ENCODE assay signal across 15 cellular contexts in genomic region chr5:180824630-180825476, GRCh38. TPM values are rescaled to one million over a fixed set of nuclear protein-coding genes. Genes with fewer than 3 reads are reported as not detected.
DNase-seq lines count a peak whose midpoint lies in the region; ATAC-seq and TF ChIP-seq lines count a peak whose summit lies in the region.
"Had no signal": no experiment of that assay in that cellular context is flagged by ENCODE, and none has a peak within 500 bp of the region (broad histone marks: within the 10 kb centered on the region; RNA-seq: fewer than 3 reads in every experiment).

No MANE protein-coding gene starts in this region.

- H3K36me3 ChIP-seq in IMR-90 (ENCODE audit: control insufficient read depth, insufficient read depth, low read length) (peaks cover under 1% of the 10 kb centered on the region), ascending aorta (no peaks in the 10 kb centered on the region), stomach (peaks cover 0 to 7% (median 0%) of the 10 kb centered on the region in 4 donors)

- H4K20me1 ChIP-seq in IMR-90 (ENCODE audit: insufficient read depth, low read length): no peaks in the 10 kb centered on the region

- no peak for TF ChIP-seq EP300 in stomach (IDR thresholded peaks at IDR 0.05)

- TF ChIP-seq POLR2A in IMR-90 (IDR thresholded peaks at IDR 0.05; ENCODE audit: low read depth, low read length): no peak
- no peak for TF ChIP-seq POLR2A in stomach (IDR thresholded peaks at IDR 0.05)
- TF ChIP-seq POLR2A in erythroblast (IDR thresholded peaks at IDR 0.05; ENCODE audit: low read length): no peak

- TF ChIP-seq CTCF in IMR-90 (conservative IDR thresholded peaks at IDR 0.05; ENCODE audit: low read depth, low read length) (no peak), ascending aorta (IDR thresholded peaks at IDR 0.05) (no peak), stomach (IDR thresholded peaks at IDR 0.05) (no peak)

- H3K27ac ChIP-seq in IMR-90 (ENCODE audit: insufficient read depth, low read length) (no peak overlapping the region), ascending aorta (peak overlapping the region; percentile 59 to 66), stomach (peak overlapping the region; percentile 18 to 75 (median 60))
- H3K27ac ChIP-seq: PC-9 had no signal

- no peak overlapping the region for H2BK20ac ChIP-seq in IMR-90 (ENCODE audit: low read depth, low read length)

- no peak overlapping the region for H3K9ac ChIP-seq in IMR-90 (ENCODE audit: low read depth, low read length)

- no peak overlapping the region for H3K23ac ChIP-seq in IMR-90 (ENCODE audit: low read depth, low read length)

- no TSS peak for BruUV-seq in IMR-90 (replicated peaks; lab: Mats Ljungman, UMichigan)

- peaks cover 17% of the 10 kb centered on the region for H3K4me1 Mint-ChIP-seq in memory B cell

- H3K36me3 Mint-ChIP-seq in memory B cell: peaks cover 12% of the 10 kb centered on the region

- H3K79me1 ChIP-seq in IMR-90 (ENCODE audit: low read depth in 1 of 2, low read length in 2 of 2): peaks cover 2% of the 10 kb centered on the region in 2 experiments; a peak in 2 of 4 replicates

- intact Hi-C loops in IMR-90 (cut with micrococcal nuclease): no loop called here
- intact Hi-C loops in ascending aorta (cut with DNase I): no loop called here
- intact Hi-C loops in stomach (cut with DNase I; ENCODE audit: low total_unique reads): no loop called here

- H3K9me1 ChIP-seq in IMR-90 (ENCODE audit: insufficient read depth, low read length): peaks cover 8% of the 10 kb centered on the region

- H3K27me3 ChIP-seq in IMR-90 (ENCODE audit: control insufficient read depth, insufficient read depth, low read length): no peaks in the 10 kb centered on the region
- H3K27me3 ChIP-seq in ascending aorta: no peaks in the 10 kb centered on the region
- H3K27me3 ChIP-seq in stomach: no peaks in the 10 kb centered on the region
- H3K27me3 ChIP-seq: left lung had no signal

- in situ Hi-C loops in IMR-90 (cut with MboI; ENCODE audit: low sequenced_read_pairs) (no loop called here), KBM-7 (cut with MboI; ENCODE audit: low pct_unique_long_range_greater_than_20kb, low sequenced_read_pairs) (no loop called here)

- H4K8ac ChIP-seq in IMR-90 (ENCODE audit: low read depth in 2 of 2, low read length in 2 of 2): no peak overlapping the region

- H3K4ac ChIP-seq in IMR-90 (ENCODE audit: low read depth, low read length): no peak overlapping the region

- H2BK120ac ChIP-seq in IMR-90 (ENCODE audit: low read depth, low read length): no peak overlapping the region

- no peak overlapping the region for H4K5ac ChIP-seq in IMR-90 (ENCODE audit: low read depth, low read length)

- H3K4me2 ChIP-seq in IMR-90 (ENCODE audit: low read depth, low read length): no peak overlapping the region
- H3K4me2 ChIP-seq: PC-9 had no signal

- TF ChIP-seq RAD21 in IMR-90 (IDR thresholded peaks at IDR 0.05; ENCODE audit: low read length): no peak

- H2AK9ac ChIP-seq in IMR-90 (replicated peaks; ENCODE audit: low read depth, low read length, poor library complexity): no peak overlapping the region

- no peak overlapping the region for H3K4me3 Mint-ChIP-seq in memory B cell

- WGBS in IMR-90 (ENCODE audit: extremely low coverage in 2 of 2, insufficient read length in 1 of 2), 2 experiments: 55% methylated on average over 5 of the region's 10 CpGs; no CpG with 5 or more reads in 1 of the 2 experiments
- 55 to 74% (median 71%) methylated on average over 10 of the region's 10 CpGs for WGBS in stomach, 5 donors

- 0 out of 2 replicates have a peak overlapping the region, but pooled peaks have one; percentile 12 for H3K14ac ChIP-seq in IMR-90 (replicated peaks; ENCODE audit: low read depth, low read length)

- no peak overlapping the region for H2AFZ ChIP-seq in IMR-90 (replicated peaks; ENCODE audit: low read length, poor library complexity)
- H2AFZ ChIP-seq: PC-9 had no signal

- H3K9me3 Mint-ChIP-seq in memory B cell: peaks cover 3% of the 10 kb centered on the region
- H3K9me3 Mint-ChIP-seq: stimulated activated naive CD8-positive, alpha-beta T cell treated with anti-CD3 and anti-CD28 coated beads, Interleukin-15, Interleukin-2, amounts not matched to agents 100 ng/mL and 50 ng/mL, for 24 hours had no signal

- H3K9me3 ChIP-seq in IMR-90 (ENCODE audit: control insufficient read depth, insufficient read depth, low read length) (no peaks in the 10 kb centered on the region), ascending aorta (no peaks in the 10 kb centered on the region), stomach (peaks cover 0 to 7% (median 0%) of the 10 kb centered on the region in 4 donors)
- H3K9me3 ChIP-seq: left lung had no signal

- no peak for DNase-seq in IMR-90
- DNase-seq in ascending aorta (ENCODE audit: low spot score in 2 of 2): no peak
- DNase-seq in memory B cell (ENCODE audit: low spot score in 2 of 2): no peak
- DNase-seq in stomach: no peak
- DNase-seq in glomerular visceral epithelial cell (ENCODE audit: extremely low spot score): no peak
- DNase-seq in erythroblast (lab: John Stamatoyannopoulos, UW): no peak
- DNase-seq in KBM-7: no peak
- DNase-seq: DMS79, HCEC 1CT, left lung, NCI-H1694 treated with DMSO at 0.1 percent for 48 hours, NCI-H510A treated with DMSO at 0.1 percent for 48 hours, PC-9, SW 1271 had no signal

- H4K91ac ChIP-seq in IMR-90 (ENCODE audit: insufficient read depth, low read depth, low read length): no peak overlapping the region

- no peaks in the 10 kb centered on the region for H3K27me3 Mint-ChIP-seq in memory B cell
- H3K27me3 Mint-ChIP-seq: stimulated activated naive CD8-positive, alpha-beta T cell treated with anti-CD3 and anti-CD28 coated beads, Interleukin-15, Interleukin-2, amounts not matched to agents 100 ng/mL and 50 ng/mL, for 24 hours had no signal

- H2BK15ac ChIP-seq in IMR-90 (ENCODE audit: low read depth, low read length): no peak overlapping the region

- ATAC-seq in IMR-90 (ENCODE audit: low read depth) (no peak), memory B cell (ENCODE audit: low read depth) (no peak)
- ATAC-seq: left lung had no signal

- no peak overlapping the region for H3K4me3 ChIP-seq in IMR-90 (ENCODE audit: insufficient read depth, low read depth, low read length)
- no peak overlapping the region for H3K4me3 ChIP-seq in ascending aorta
- no peak overlapping the region for H3K4me3 ChIP-seq in stomach
- H3K4me3 ChIP-seq: left lung, PC-9 had no signal

- POLR2A ChIA-PET in IMR-90 (lab: Charles Lee; ENCODE audit: unreplicated experiment): no interaction called here

- dilution Hi-C loops in IMR-90 (cut with HindIII; ENCODE audit: low sequenced_read_pairs, unreplicated experiment): no loop called here

- H3K4me1 ChIP-seq in IMR-90 (ENCODE audit: control insufficient read depth, insufficient read depth, low read length) (peaks cover 14% of the 10 kb centered on the region), ascending aorta (peaks cover 2 to 26% of the 10 kb centered on the region in 2 donors), stomach (peaks cover 11 to 58% (median 30%) of the 10 kb centered on the region in 4 donors)

- H3K27ac Mint-ChIP-seq in memory B cell: peak overlapping the region; percentile 48

- H2BK5ac ChIP-seq in IMR-90 (ENCODE audit: low read depth, low read length, poor library complexity, severe bottlenecking): no peak overlapping the region

- CTCF ChIA-PET in IMR-90 (lab: Yijun Ruan, JAX): interaction anchor here (0.9 kb wide), 1 partner anchor 224 kb away, joined by 3 read pairs; no protein-coding TSS in a partner anchor

- H3K18ac ChIP-seq in IMR-90 (ENCODE audit: low read depth, low read length): 0 out of 2 replicates have a peak overlapping the region, but pooled peaks have one; percentile 6

- no peak overlapping the region for H3K56ac ChIP-seq in IMR-90 (ENCODE audit: extremely low read depth, insufficient read depth, low read length)

- H2AK5ac ChIP-seq in IMR-90 (ENCODE audit: low read depth, low read length): no peak overlapping the region

TF ChIP-seq in IMR-90, 13 proteins besides CTCF, POLR2A, EP300 and RAD21 (continues in another document):
- no peak for TF ChIP-seq ELK1 (IDR thresholded peaks at IDR 0.05; ENCODE audit: borderline replicate concordance, low read depth, low read length)
- TF ChIP-seq MAZ (IDR thresholded peaks at IDR 0.05; ENCODE audit: borderline replicate concordance, low read depth, low read length): no peak
- no peak for TF ChIP-seq CEBPB (IDR thresholded peaks at IDR 0.05; ENCODE audit: low read depth, low read length)
- no peak for TF ChIP-seq CHD1 (IDR thresholded peaks at IDR 0.05; ENCODE audit: low read depth, low read length)
- TF ChIP-seq, protein P1, sequence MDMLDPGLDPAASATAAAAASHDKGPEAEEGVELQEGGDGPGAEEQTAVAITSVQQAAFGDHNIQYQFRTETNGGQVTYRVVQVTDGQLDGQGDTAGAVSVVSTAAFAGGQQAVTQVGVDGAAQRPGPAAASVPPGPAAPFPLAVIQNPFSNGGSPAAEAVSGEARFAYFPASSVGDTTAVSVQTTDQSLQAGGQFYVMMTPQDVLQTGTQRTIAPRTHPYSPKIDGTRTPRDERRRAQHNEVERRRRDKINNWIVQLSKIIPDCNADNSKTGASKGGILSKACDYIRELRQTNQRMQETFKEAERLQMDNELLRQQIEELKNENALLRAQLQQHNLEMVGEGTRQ (IDR thresholded peaks at IDR 0.05; ENCODE audit: low read depth, low read length): no peak
- TF ChIP-seq RCOR1 (IDR thresholded peaks at IDR 0.05; ENCODE audit: insufficient replicate concordance, low read length): no peak
- no peak for TF ChIP-seq FOS (IDR thresholded peaks at IDR 0.05; ENCODE audit: low read depth, low read length)

RNA-seq across cellular contexts. Expression of gene MGAT1, which starts 22.2 kb away (rescaled TPM):
- total RNA-seq in IMR-90 (2012; rRNA removed) (56.3 and 62.2 TPM in 2 replicates), ascending aorta (257 TPM), stomach (100 to 1,000 TPM in 3 of 5 donors, 10 to 100 TPM in 2; 57.2 to 656 (median 148) TPM)
- polyA plus RNA-seq in IMR-90 (2012; rRNA removed) (141 and 150 TPM in 2 replicates), stomach (10 to 100 TPM; 52.8 to 63.3 (median 57.9) TPM)
- polyA plus RNA-seq in IMR-90 (2012; cell fraction: cytosol; rRNA removed): 154 and 222 TPM in 2 replicates
- 76.6 and 140 TPM in 2 replicates for polyA plus RNA-seq in IMR-90 (2012; cell fraction: nucleus; rRNA removed; ENCODE audit: low replicate concordance)

RNA-seq across cellular contexts. Expression of gene ZFP62, which starts 36.2 kb away (rescaled TPM):
- total RNA-seq in IMR-90 (2012; rRNA removed) (20.3 and 29.7 TPM in 2 replicates), ascending aorta (1.8 TPM), stomach (10 to 100 TPM in 4 of 5 donors, 1 to 10 TPM in 1; 8.2 to 46.9 (median 16.5) TPM)
- polyA plus RNA-seq in IMR-90 (2012; rRNA removed) (5.4 and 8.2 TPM in 2 replicates), stomach (10 to 100 TPM in 2 of 3 donors, 1 to 10 TPM in 1; 7.8 to 20.5 (median 13.3) TPM)
- polyA plus RNA-seq in IMR-90 (2012; cell fraction: cytosol; rRNA removed): 0.59 and 1.5 TPM in 2 replicates
- 2.2 and 19.6 TPM in 2 replicates for polyA plus RNA-seq in IMR-90 (2012; cell fraction: nucleus; rRNA removed; ENCODE audit: low replicate concordance)
